1 cellular context compared by ENCODE assay signal in the genomic region with DNA sequence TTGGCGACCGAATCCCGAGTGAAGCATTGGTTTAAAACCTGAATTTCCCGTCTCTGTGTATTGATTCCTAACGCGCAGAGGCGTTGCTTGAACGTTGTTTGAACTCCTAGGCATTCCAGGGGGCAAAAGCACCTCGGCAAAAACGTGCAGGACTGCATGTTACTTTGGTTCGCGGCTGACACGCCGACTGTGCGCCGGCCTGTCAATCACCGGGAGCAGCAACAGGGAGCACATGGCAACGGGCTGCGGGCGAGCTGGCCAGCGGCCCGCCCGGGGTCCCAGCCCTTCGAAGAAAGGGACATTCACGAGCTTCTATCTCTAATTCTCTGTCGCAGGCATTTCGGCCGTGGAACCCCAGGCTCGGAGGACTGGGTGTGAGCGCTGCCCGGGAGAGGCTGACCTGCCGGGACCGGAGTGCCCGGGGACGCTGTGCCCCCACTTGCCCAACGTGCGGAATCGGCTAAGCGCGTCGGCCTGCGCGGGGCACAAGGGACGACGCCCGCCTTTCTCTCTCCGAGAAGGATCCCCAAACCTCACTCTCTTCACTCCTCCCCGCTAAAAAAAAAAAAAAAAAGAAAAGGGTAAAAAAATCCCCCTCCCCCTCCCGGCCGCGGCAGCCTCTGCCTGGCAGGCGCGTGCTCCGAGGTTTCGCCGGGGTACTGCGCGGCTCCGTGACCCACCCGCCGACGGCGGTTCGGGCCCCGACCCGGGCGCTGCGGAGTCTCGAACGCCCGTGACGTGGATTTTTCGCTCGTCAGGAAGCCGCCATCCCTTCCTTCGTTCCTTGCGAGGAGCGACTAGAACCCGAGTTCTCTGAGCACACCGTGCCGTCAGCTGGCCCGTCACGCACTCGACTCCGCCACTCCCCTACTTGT.
TF ChIP-seq lines count a peak whose summit lies in the region.

No MANE protein-coding gene starts in this region.

TF ChIP-seq in H1, 55 proteins besides CTCF, POLR2A, EP300 and RAD21 (continued from another document):
- TF ChIP-seq JUN (IDR thresholded peaks at IDR 0.05; ENCODE audit: low read depth, low read length) (no peak), KDM1A (IDR thresholded peaks at IDR 0.05; ENCODE audit: borderline replicate concordance, low read length) (no peak), CEBPB (IDR thresholded peaks at IDR 0.05; ENCODE audit: low read depth, low read length) (no peak), SP1 (IDR thresholded peaks at IDR 0.05; ENCODE audit: low read depth, low read length) (no peak), MAFK (IDR thresholded peaks at IDR 0.05; ENCODE audit: low read depth, low read length) (no peak), BCL11A (IDR thresholded peaks at IDR 0.05; ENCODE audit: low read depth in 2 of 2, low read length in 2 of 2) (no peak), TBP (IDR thresholded peaks at IDR 0.05; ENCODE audit: low read depth, low read length) (no peak), BRCA1 (IDR thresholded peaks at IDR 0.05; ENCODE audit: low read depth, low read length) (no peak), ZNF274 (IDR thresholded peaks at IDR 0.05; ENCODE audit: borderline replicate concordance, extremely low read depth, low read length) (no peak), SIN3A (conservative IDR thresholded peaks at IDR 0.05 in 1 of 2, IDR thresholded peaks at IDR 0.05 in 1 of 2; ENCODE audit: low read depth in 1 of 2, low read length in 2 of 2) (peak; percentile 50 to 81; a peak in 2 of 4 replicates), SP4 (IDR thresholded peaks at IDR 0.05; ENCODE audit: low read length) (no peak; the same call in 1 of the 2 replicates), EGR1 (IDR thresholded peaks at IDR 0.05; ENCODE audit: borderline replicate concordance, low read depth, low read length) (no peak), SAP30 (IDR thresholded peaks at IDR 0.05; ENCODE audit: insufficient read depth, insufficient replicate concordance, low read length) (peak; percentile 39), RFX5 (IDR thresholded peaks at IDR 0.05; ENCODE audit: borderline replicate concordance, low read depth, low read length) (no peak), CHD1 (IDR thresholded peaks at IDR 0.05; ENCODE audit: low read depth, low read length) (no peak), CBX5 (IDR thresholded peaks at IDR 0.05; ENCODE audit: low read depth, low read length) (no peak), SIRT6 (IDR thresholded peaks at IDR 0.05; ENCODE audit: low read length) (no peak), EZH2 (IDR thresholded peaks at IDR 0.05; ENCODE audit: low read depth, low read length, severe bottlenecking) (no peak), TAF1 (IDR thresholded peaks at IDR 0.05; ENCODE audit: low read depth, low read length) (peak; percentile 46; the same call in 1 of the 2 replicates), KDM5A (IDR thresholded peaks at IDR 0.05; ENCODE audit: low read length) (no peak), ASH2L (IDR thresholded peaks at IDR 0.05; ENCODE audit: low read length) (peak; percentile 71), GABPA (IDR thresholded peaks at IDR 0.05; ENCODE audit: borderline replicate concordance, insufficient read depth, low read length) (no peak), HDAC2 (IDR thresholded peaks at IDR 0.05; ENCODE audit: borderline replicate concordance in 1 of 2, low read depth in 2 of 2, low read length in 2 of 2) (peak; percentile 10 to 74; a peak in 2 of 4 replicates), KDM4A (IDR thresholded peaks at IDR 0.05; ENCODE audit: low read depth, low read length, severe bottlenecking) (peak; percentile 92), JUND (IDR thresholded peaks at IDR 0.05; ENCODE audit: low read length) (no peak), RNF2 (IDR thresholded peaks at IDR 0.05; ENCODE audit: borderline replicate concordance, low read depth, low read length, missing control alignments, poor library complexity, severe bottlenecking) (no peak), FOSL1 (IDR thresholded peaks at IDR 0.05; ENCODE audit: insufficient read depth, low read depth, low read length) (no peak), SIX5 (IDR thresholded peaks at IDR 0.05; ENCODE audit: low read depth, low read length) (no peak), HDAC6 (IDR thresholded peaks at IDR 0.05; ENCODE audit: low read depth, low read length) (no peak), SP2 (IDR thresholded peaks at IDR 0.05; ENCODE audit: low read length) (no peak), RBBP5 (IDR thresholded peaks at IDR 0.05; ENCODE audit: borderline replicate concordance, low read depth, low read length) (peak; percentile 43; the same call in 1 of the 2 replicates), POU5F1 (IDR thresholded peaks at IDR 0.05; ENCODE audit: low read depth, low read length) (no peak), POLR2AphosphoS5 (IDR thresholded peaks at IDR 0.05; ENCODE audit: low read depth, low read length) (peak; percentile 55; the same call in 1 of the 2 replicates), YY1 (IDR thresholded peaks at IDR 0.05; ENCODE audit: low read depth, low read length) (no peak), TAF7 (optimal IDR thresholded peaks at IDR 0.05; ENCODE audit: borderline replicate concordance, low read depth, low read length) (no peak), CREB1 (IDR thresholded peaks at IDR 0.05) (peak; percentile 82), NRF1 (IDR thresholded peaks at IDR 0.05; ENCODE audit: low read depth, low read length) (no peak)
- TF ChIP-seq, protein P1, sequence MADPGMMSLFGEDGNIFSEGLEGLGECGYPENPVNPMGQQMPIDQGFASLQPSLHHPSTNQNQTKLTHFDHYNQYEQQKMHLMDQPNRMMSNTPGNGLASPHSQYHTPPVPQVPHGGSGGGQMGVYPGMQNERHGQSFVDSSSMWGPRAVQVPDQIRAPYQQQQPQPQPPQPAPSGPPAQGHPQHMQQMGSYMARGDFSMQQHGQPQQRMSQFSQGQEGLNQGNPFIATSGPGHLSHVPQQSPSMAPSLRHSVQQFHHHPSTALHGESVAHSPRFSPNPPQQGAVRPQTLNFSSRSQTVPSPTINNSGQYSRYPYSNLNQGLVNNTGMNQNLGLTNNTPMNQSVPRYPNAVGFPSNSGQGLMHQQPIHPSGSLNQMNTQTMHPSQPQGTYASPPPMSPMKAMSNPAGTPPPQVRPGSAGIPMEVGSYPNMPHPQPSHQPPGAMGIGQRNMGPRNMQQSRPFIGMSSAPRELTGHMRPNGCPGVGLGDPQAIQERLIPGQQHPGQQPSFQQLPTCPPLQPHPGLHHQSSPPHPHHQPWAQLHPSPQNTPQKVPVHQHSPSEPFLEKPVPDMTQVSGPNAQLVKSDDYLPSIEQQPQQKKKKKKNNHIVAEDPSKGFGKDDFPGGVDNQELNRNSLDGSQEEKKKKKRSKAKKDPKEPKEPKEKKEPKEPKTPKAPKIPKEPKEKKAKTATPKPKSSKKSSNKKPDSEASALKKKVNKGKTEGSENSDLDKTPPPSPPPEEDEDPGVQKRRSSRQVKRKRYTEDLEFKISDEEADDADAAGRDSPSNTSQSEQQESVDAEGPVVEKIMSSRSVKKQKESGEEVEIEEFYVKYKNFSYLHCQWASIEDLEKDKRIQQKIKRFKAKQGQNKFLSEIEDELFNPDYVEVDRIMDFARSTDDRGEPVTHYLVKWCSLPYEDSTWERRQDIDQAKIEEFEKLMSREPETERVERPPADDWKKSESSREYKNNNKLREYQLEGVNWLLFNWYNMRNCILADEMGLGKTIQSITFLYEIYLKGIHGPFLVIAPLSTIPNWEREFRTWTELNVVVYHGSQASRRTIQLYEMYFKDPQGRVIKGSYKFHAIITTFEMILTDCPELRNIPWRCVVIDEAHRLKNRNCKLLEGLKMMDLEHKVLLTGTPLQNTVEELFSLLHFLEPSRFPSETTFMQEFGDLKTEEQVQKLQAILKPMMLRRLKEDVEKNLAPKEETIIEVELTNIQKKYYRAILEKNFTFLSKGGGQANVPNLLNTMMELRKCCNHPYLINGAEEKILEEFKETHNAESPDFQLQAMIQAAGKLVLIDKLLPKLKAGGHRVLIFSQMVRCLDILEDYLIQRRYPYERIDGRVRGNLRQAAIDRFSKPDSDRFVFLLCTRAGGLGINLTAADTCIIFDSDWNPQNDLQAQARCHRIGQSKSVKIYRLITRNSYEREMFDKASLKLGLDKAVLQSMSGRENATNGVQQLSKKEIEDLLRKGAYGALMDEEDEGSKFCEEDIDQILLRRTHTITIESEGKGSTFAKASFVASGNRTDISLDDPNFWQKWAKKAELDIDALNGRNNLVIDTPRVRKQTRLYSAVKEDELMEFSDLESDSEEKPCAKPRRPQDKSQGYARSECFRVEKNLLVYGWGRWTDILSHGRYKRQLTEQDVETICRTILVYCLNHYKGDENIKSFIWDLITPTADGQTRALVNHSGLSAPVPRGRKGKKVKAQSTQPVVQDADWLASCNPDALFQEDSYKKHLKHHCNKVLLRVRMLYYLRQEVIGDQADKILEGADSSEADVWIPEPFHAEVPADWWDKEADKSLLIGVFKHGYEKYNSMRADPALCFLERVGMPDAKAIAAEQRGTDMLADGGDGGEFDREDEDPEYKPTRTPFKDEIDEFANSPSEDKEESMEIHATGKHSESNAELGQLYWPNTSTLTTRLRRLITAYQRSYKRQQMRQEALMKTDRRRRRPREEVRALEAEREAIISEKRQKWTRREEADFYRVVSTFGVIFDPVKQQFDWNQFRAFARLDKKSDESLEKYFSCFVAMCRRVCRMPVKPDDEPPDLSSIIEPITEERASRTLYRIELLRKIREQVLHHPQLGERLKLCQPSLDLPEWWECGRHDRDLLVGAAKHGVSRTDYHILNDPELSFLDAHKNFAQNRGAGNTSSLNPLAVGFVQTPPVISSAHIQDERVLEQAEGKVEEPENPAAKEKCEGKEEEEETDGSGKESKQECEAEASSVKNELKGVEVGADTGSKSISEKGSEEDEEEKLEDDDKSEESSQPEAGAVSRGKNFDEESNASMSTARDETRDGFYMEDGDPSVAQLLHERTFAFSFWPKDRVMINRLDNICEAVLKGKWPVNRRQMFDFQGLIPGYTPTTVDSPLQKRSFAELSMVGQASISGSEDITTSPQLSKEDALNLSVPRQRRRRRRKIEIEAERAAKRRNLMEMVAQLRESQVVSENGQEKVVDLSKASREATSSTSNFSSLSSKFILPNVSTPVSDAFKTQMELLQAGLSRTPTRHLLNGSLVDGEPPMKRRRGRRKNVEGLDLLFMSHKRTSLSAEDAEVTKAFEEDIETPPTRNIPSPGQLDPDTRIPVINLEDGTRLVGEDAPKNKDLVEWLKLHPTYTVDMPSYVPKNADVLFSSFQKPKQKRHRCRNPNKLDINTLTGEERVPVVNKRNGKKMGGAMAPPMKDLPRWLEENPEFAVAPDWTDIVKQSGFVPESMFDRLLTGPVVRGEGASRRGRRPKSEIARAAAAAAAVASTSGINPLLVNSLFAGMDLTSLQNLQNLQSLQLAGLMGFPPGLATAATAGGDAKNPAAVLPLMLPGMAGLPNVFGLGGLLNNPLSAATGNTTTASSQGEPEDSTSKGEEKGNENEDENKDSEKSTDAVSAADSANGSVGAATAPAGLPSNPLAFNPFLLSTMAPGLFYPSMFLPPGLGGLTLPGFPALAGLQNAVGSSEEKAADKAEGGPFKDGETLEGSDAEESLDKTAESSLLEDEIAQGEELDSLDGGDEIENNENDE (IDR thresholded peaks at IDR 0.05; ENCODE audit: insufficient replicate concordance, low read length) = no peak
- TF ChIP-seq, protein P2, sequence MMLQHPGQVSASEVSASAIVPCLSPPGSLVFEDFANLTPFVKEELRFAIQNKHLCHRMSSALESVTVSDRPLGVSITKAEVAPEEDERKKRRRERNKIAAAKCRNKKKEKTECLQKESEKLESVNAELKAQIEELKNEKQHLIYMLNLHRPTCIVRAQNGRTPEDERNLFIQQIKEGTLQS (IDR thresholded peaks at IDR 0.05; ENCODE audit: insufficient read depth, low read depth, low read length) = no peak
- TF ChIP-seq, protein P3, sequence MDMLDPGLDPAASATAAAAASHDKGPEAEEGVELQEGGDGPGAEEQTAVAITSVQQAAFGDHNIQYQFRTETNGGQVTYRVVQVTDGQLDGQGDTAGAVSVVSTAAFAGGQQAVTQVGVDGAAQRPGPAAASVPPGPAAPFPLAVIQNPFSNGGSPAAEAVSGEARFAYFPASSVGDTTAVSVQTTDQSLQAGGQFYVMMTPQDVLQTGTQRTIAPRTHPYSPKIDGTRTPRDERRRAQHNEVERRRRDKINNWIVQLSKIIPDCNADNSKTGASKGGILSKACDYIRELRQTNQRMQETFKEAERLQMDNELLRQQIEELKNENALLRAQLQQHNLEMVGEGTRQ (IDR thresholded peaks at IDR 0.05; ENCODE audit: low read length) = no peak
- TF ChIP-seq, protein P4, sequence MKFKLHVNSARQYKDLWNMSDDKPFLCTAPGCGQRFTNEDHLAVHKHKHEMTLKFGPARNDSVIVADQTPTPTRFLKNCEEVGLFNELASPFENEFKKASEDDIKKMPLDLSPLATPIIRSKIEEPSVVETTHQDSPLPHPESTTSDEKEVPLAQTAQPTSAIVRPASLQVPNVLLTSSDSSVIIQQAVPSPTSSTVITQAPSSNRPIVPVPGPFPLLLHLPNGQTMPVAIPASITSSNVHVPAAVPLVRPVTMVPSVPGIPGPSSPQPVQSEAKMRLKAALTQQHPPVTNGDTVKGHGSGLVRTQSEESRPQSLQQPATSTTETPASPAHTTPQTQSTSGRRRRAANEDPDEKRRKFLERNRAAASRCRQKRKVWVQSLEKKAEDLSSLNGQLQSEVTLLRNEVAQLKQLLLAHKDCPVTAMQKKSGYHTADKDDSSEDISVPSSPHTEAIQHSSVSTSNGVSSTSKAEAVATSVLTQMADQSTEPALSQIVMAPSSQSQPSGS (IDR thresholded peaks at IDR 0.05; ENCODE audit: low read length) = no peak
- TF ChIP-seq, protein P5, sequence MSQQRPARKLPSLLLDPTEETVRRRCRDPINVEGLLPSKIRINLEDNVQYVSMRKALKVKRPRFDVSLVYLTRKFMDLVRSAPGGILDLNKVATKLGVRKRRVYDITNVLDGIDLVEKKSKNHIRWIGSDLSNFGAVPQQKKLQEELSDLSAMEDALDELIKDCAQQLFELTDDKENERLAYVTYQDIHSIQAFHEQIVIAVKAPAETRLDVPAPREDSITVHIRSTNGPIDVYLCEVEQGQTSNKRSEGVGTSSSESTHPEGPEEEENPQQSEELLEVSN (IDR thresholded peaks at IDR 0.05) = peak; percentile 92
- TF ChIP-seq, protein P6, sequence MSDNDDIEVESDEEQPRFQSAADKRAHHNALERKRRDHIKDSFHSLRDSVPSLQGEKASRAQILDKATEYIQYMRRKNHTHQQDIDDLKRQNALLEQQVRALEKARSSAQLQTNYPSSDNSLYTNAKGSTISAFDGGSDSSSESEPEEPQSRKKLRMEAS (IDR thresholded peaks at IDR 0.05) = peak; percentile 98
TF ChIP-seq in H1: peak in this region for 12.
